Comparison of ENCODE assay signal across 8 cellular contexts in the genomic region with DNA sequence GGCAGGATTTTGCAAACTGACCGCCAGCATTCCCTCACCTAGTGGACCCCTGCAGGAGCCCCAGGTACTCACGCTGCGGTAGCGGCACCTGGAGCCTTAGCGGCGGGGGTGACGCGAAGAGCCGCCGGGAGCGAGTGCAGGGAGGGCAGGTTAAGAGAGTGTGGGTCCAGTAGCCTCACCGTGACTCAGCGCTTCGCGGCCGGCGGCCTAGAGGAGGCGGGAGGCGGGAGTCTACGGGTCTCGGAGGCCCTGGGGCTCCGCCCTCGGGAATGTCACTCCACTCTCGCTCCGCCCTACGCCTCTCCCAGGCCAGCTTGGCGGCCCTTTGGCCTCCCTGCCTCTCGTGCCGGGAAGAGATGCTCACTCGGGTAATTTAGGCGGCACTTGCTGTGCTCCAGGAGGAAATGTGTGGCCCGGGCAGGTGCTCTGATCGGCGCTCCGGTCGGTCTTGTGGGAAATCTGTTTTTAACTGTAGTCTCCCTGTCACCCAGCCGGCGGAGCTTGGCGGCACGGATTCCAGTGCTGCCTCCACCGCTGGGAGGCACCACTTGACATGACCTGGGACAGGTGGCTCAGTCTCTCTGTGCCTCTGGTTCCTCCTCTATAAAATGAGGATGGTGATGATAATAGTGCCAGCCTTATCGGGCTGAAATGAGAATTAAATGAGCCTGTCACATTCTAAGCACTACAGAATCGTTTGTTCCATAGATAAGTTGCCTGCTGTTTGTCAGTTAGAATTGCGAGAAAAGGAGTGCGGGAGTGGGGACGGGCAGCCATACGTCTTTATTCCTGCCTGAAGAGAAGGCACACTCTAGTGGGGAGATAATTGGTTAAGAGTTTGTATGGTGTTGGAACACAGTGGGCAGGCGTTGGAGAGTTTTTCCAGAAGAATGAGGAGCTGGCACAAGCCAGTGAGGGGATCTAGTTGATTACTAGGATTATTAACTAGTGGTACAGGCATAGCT. TPM values are rescaled to one million over a fixed set of nuclear protein-coding genes. Genes with fewer than 3 reads are reported as not detected.
DNase-seq lines count a peak whose midpoint lies in the region; ATAC-seq and TF ChIP-seq lines count a peak whose summit lies in the region.

A gene (minus strand): TSS at position 216 of the 965 bp plus-strand sequence. CDS start 2,076 bp downstream, outside the sequence.

- H3K27me3 ChIP-seq in CD4-positive, alpha-beta T cell (ENCODE audit: control insufficient read depth, insufficient read depth, low read length): peaks cover 8% of the 10 kb centered on the region
- no peaks in the 10 kb centered on the region for H3K27me3 ChIP-seq in endocrine pancreas (ENCODE audit: control insufficient read depth, insufficient read depth, low read length)

- peaks cover 5% of the 10 kb centered on the region for H3K27me3 Mint-ChIP-seq in CD4-positive, alpha-beta T cell
- H3K27me3 Mint-ChIP-seq in activated CD8-positive, alpha-beta T cell treated with anti-CD3 and anti-CD28 coated beads for 36 hours: peaks cover 2% of the 10 kb centered on the region
- H3K27me3 Mint-ChIP-seq in memory B cell: peaks cover 3% of the 10 kb centered on the region

- no peaks in the 10 kb centered on the region for H3K36me3 Mint-ChIP-seq in CD4-positive, alpha-beta T cell (ENCODE audit: low read depth)
- no peaks in the 10 kb centered on the region for H3K36me3 Mint-ChIP-seq in activated CD8-positive, alpha-beta T cell treated with anti-CD3 and anti-CD28 coated beads for 36 hours (ENCODE audit: low read depth)
- no peaks in the 10 kb centered on the region for H3K36me3 Mint-ChIP-seq in memory B cell

- peak; percentile 67 for ATAC-seq in CD4-positive, alpha-beta T cell (ENCODE audit: poor library complexity)
- ATAC-seq in GM19395 (IDR thresholded peaks at IDR 0.05; ENCODE audit: unreplicated experiment) (peak; percentile 96), HG03520 (IDR thresholded peaks at IDR 0.05; ENCODE audit: unreplicated experiment) (peak; percentile 86), memory B cell (ENCODE audit: low read depth) (peak; percentile 76)
- peak; percentile 94 for ATAC-seq in activated CD8-positive, alpha-beta T cell treated with anti-CD3 and anti-CD28 coated beads for 36 hours

- H3K9ac ChIP-seq in endocrine pancreas (ENCODE audit: control insufficient read depth, insufficient read depth, low read length): peak within 1 kb of the TSS; percentile 66

- peak in 7 of 10 experiments; percentile 1 to 36 (median 8) for DNase-seq in CD4-positive, alpha-beta T cell
- DNase-seq in NCI-H748 treated with DMSO at 0.1 percent for 48 hours (lab: John Stamatoyannopoulos, UW): peak; percentile 85
- peak; percentile 69 for DNase-seq in activated CD8-positive, alpha-beta T cell treated with anti-CD3 and anti-CD28 coated beads for 36 hours
- peak; percentile 0 to 13 for DNase-seq in memory B cell (ENCODE audit: low spot score in 2 of 2)
- peak; percentile 2 for DNase-seq in stimulated activated CD8-positive, alpha-beta memory T cell treated with anti-CD3 and anti-CD28 coated beads, Interleukin-15, amount 100 ng/mL, for 1 hour (ENCODE audit: low read depth)

- peak within 1 kb of the TSS; percentile 84 for H3K4me3 Mint-ChIP-seq in CD4-positive, alpha-beta T cell
- H3K4me3 Mint-ChIP-seq in activated CD8-positive, alpha-beta T cell treated with anti-CD3 and anti-CD28 coated beads for 36 hours: peak within 1 kb of the TSS; percentile 73
- peak within 1 kb of the TSS; percentile 77 for H3K4me3 Mint-ChIP-seq in memory B cell

- intact Hi-C loops in CD4-positive, alpha-beta T cell (cut with DNase I, micrococcal nuclease): loop anchor here (10.0 kb wide), 4 partner anchors 161 to 1201 kb away; no protein-coding TSS in a partner anchor
- intact Hi-C loops in activated CD8-positive, alpha-beta T cell treated with anti-CD3 and anti-CD28 coated beads for 36 hours (cut with micrococcal nuclease): loop anchor here (10.0 kb wide), 1 partner anchor 151 kb away; no protein-coding TSS in a partner anchor

- peak within 1 kb of the TSS; percentile 82 for H3K4me3 ChIP-seq in endocrine pancreas (ENCODE audit: control insufficient read depth, insufficient read depth, low read length)

- no peaks in the 10 kb centered on the region for H3K4me1 Mint-ChIP-seq in CD4-positive, alpha-beta T cell (ENCODE audit: low read depth)
- peaks cover 5% of the 10 kb centered on the region for H3K4me1 Mint-ChIP-seq in activated CD8-positive, alpha-beta T cell treated with anti-CD3 and anti-CD28 coated beads for 36 hours (ENCODE audit: low read depth)
- peaks cover 12% of the 10 kb centered on the region for H3K4me1 Mint-ChIP-seq in memory B cell

- no peak for TF ChIP-seq CTCF in CD4-positive, alpha-beta T cell (IDR thresholded peaks at IDR 0.05)
- peak; percentile 25 for TF ChIP-seq CTCF in activated CD8-positive, alpha-beta T cell treated with anti-CD3 and anti-CD28 coated beads for 36 hours (IDR thresholded peaks at IDR 0.05)

- H3K4me1 ChIP-seq in endocrine pancreas (ENCODE audit: control insufficient read depth, insufficient read depth, low read length): no peaks in the 10 kb centered on the region

- no peak within 1 kb of the TSS for H3K27ac ChIP-seq in CD4-positive, alpha-beta T cell (ENCODE audit: low read depth, low read length)

- CTCF ChIA-PET in CD4-positive, alpha-beta T cell (lab: Charles Lee): no interaction called here
- CTCF ChIA-PET in activated CD8-positive, alpha-beta T cell treated with anti-CD3 and anti-CD28 coated beads for 36 hours (lab: Charles Lee): interaction anchor here (1.1 to 1.9 kb wide), 3 partner anchors 9 to 144 kb away, joined by 3 to 6 read pairs (median 6); no protein-coding TSS in a partner anchor

- no peaks in the 10 kb centered on the region for H3K36me3 ChIP-seq in endocrine pancreas (ENCODE audit: control insufficient read depth, insufficient read depth, low read length)

- POLR2A ChIA-PET in CD4-positive, alpha-beta T cell (lab: Charles Lee): no interaction called here
- POLR2A ChIA-PET in activated CD8-positive, alpha-beta T cell treated with anti-CD3 and anti-CD28 coated beads for 36 hours (lab: Charles Lee): no interaction called here

- no peaks in the 10 kb centered on the region for H3K9me3 Mint-ChIP-seq in CD4-positive, alpha-beta T cell
- H3K9me3 Mint-ChIP-seq in activated CD8-positive, alpha-beta T cell treated with anti-CD3 and anti-CD28 coated beads for 36 hours: no peaks in the 10 kb centered on the region
- H3K9me3 Mint-ChIP-seq in memory B cell: no peaks in the 10 kb centered on the region

- no peak within 1 kb of the TSS for H3K27ac Mint-ChIP-seq in CD4-positive, alpha-beta T cell
- H3K27ac Mint-ChIP-seq in activated CD8-positive, alpha-beta T cell treated with anti-CD3 and anti-CD28 coated beads for 36 hours: no peak within 1 kb of the TSS
- peak within 1 kb of the TSS; percentile 38 for H3K27ac Mint-ChIP-seq in memory B cell

- H3K9me3 ChIP-seq in CD4-positive, alpha-beta T cell (ENCODE audit: control insufficient read depth, low read length): no peaks in the 10 kb centered on the region
- H3K9me3 ChIP-seq in endocrine pancreas (ENCODE audit: control insufficient read depth, low read length): no peaks in the 10 kb centered on the region

RNA-seq across cellular contexts. Expression of the gene that starts here (rescaled TPM):
- not detected for total RNA-seq in CD4-positive, alpha-beta T cell
- 1 to 10 TPM in 1 of 2 experiments, under 1 TPM in 1; 0.74 to 1.2 TPM for total RNA-seq in activated CD8-positive, alpha-beta T cell treated with anti-CD3 and anti-CD28 coated beads for 36 hours

Comparison
In these comparisons a context has a peak if more than half of its experiments do, and no peak if none do; other contexts are left out.
1. Peak in DNase-seq and ATAC-seq in CD4-positive, alpha-beta T cell; RNA of the gene not detected or under 1 TPM.
2. DNase-seq: peak in every context shown above with its lines; median percentile 85 in NCI-H748 treated with DMSO at 0.1 percent for 48 hours; 69 in activated CD8-positive, alpha-beta T cell treated with anti-CD3 and anti-CD28 coated beads for 36 hours; 8 in CD4-positive, alpha-beta T cell; 6 in memory B cell; 2 in stimulated activated CD8-positive, alpha-beta memory T cell treated with anti-CD3 and anti-CD28 coated beads, Interleukin-15, amount 100 ng/mL, for 1 hour.